ENCODE assay signal across 10 cellular contexts in genomic region chr1:174938306-174939000, GRCh38.
DNase-seq lines count a peak whose midpoint lies in the region; ATAC-seq and TF ChIP-seq lines count a peak whose summit lies in the region.
"Had no signal": no experiment of that assay in that cellular context is flagged by ENCODE, and none has a peak within 500 bp of the region (broad histone marks: within the 10 kb centered on the region; RNA-seq: fewer than 3 reads in every experiment).

No MANE protein-coding gene starts in this region.

- H3K27me3 ChIP-seq in right cardiac atrium (ENCODE audit: control insufficient read depth, insufficient read depth) = no peaks in the 10 kb centered on the region

- no peaks in the 10 kb centered on the region for H3K27me3 Mint-ChIP-seq in T-helper 1 cell treated with Interleukin-12 subunit alpha and Interleukin-12 subunit beta and Interleukin-4 antibody, amounts not matched to agents 30 μg/mL and 1 μg/mL, for 36 hours (ENCODE audit: low read depth)
- H3K27me3 Mint-ChIP-seq in type B pancreatic cell = no peaks in the 10 kb centered on the region

- intact Hi-C loops in right cardiac atrium (cut with DNase I) (no loop called here), Right ventricle myocardium inferior (cut with DNase I) (no loop called here), left colon (cut with DNase I, micrococcal nuclease) (no loop called here)

- peaks cover 2% of the 10 kb centered on the region for H3K4me1 ChIP-seq in right cardiac atrium (ENCODE audit: control insufficient read depth, insufficient read depth, low read length)

- no peak overlapping the region for H3K27ac Mint-ChIP-seq in T-helper 1 cell treated with Interleukin-12 subunit alpha and Interleukin-12 subunit beta and Interleukin-4 antibody, amounts not matched to agents 30 μg/mL and 1 μg/mL, for 36 hours
- peak overlapping the region; percentile 54 for H3K27ac Mint-ChIP-seq in type B pancreatic cell

- H3K4me3 Mint-ChIP-seq in T-helper 1 cell treated with Interleukin-12 subunit alpha and Interleukin-12 subunit beta and Interleukin-4 antibody, amounts not matched to agents 30 μg/mL and 1 μg/mL, for 36 hours = peak overlapping the region; percentile 55
- no peak overlapping the region for H3K4me3 Mint-ChIP-seq in type B pancreatic cell

- 35% methylated on average over 6 of the region's 6 CpGs for WGBS in right cardiac atrium

- H3K27ac ChIP-seq in right cardiac atrium (ENCODE audit: low read length) = peak overlapping the region; percentile 19

- no peak for ATAC-seq in right cardiac atrium
- ATAC-seq in Right ventricle myocardium inferior = no peak
- peak; percentile 55 for ATAC-seq in left colon
- ATAC-seq in HG03378 (IDR thresholded peaks at IDR 0.05; ENCODE audit: unreplicated experiment) = no peak

- H3K9me3 ChIP-seq in right cardiac atrium (ENCODE audit: control insufficient read depth, low read length) = no peaks in the 10 kb centered on the region

- DNase-seq in right cardiac atrium = no peak
- DNase-seq in Right ventricle myocardium inferior (ENCODE audit: missing footprints) = no peak
- DNase-seq in left colon = no peak
- no peak for DNase-seq in type B pancreatic cell (ENCODE audit: extremely low spot score, unreplicated experiment)
- no peak for DNase-seq in iPS-NIHi11 (ENCODE audit: low spot score)
- no peak for DNase-seq in NCI-H187 (lab: John Stamatoyannopoulos, UW)
- DNase-seq: IMR-90, SW 1271 had no signal

- peak overlapping the region; percentile 15 for H3K4me3 ChIP-seq in right cardiac atrium (ENCODE audit: low read length)

- no peak for TF ChIP-seq CTCF in type B pancreatic cell (conservative IDR thresholded peaks at IDR 0.05)

- no peaks in the 10 kb centered on the region for H3K9me3 Mint-ChIP-seq in T-helper 1 cell treated with Interleukin-12 subunit alpha and Interleukin-12 subunit beta and Interleukin-4 antibody, amounts not matched to agents 30 μg/mL and 1 μg/mL, for 36 hours
- H3K9me3 Mint-ChIP-seq in type B pancreatic cell = no peaks in the 10 kb centered on the region

- H3K36me3 Mint-ChIP-seq in T-helper 1 cell treated with Interleukin-12 subunit alpha and Interleukin-12 subunit beta and Interleukin-4 antibody, amounts not matched to agents 30 μg/mL and 1 μg/mL, for 36 hours (ENCODE audit: low read depth) = no peaks in the 10 kb centered on the region
- no peaks in the 10 kb centered on the region for H3K36me3 Mint-ChIP-seq in type B pancreatic cell

- peaks cover 12% of the 10 kb centered on the region for H3K4me1 Mint-ChIP-seq in T-helper 1 cell treated with Interleukin-12 subunit alpha and Interleukin-12 subunit beta and Interleukin-4 antibody, amounts not matched to agents 30 μg/mL and 1 μg/mL, for 36 hours (ENCODE audit: low read depth)
- H3K4me1 Mint-ChIP-seq in type B pancreatic cell (ENCODE audit: unreplicated experiment) = peaks cover 22% of the 10 kb centered on the region
